8 cellular contexts compared by ENCODE assay signal in the genomic region with DNA sequence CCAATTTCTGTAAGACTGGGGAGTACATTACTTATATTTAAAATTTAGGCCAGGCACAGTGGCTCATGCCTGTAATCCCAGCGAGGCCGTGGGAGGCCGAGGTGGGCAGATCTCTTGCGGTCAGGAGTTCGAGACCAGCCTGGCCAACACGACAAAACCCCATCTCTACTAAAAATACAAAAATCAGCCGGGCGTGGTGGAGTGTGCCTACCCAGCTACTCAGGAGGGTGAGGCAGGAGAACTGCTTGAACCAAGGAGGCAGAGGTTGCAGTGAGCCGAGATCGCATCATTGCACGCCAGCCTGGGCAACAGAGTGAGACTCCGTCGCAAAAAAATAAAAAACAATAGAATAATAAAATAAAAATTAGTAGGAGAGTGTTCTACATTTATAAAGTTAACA. TPM values are rescaled to one million over a fixed set of nuclear protein-coding genes. Genes with fewer than 3 reads are reported as not detected.
DNase-seq lines count a peak whose midpoint lies in the region; ATAC-seq and TF ChIP-seq lines count a peak whose summit lies in the region.
"Not testable (repeated sequence)": the region's sequence is repeated elsewhere in the genome, so short reads cannot be mapped to it uniquely, and the experiment has no call there.

No MANE protein-coding gene starts in this region.

- intact Hi-C loops in CD4-positive, alpha-beta T cell (cut with DNase I, micrococcal nuclease) = loop anchor here (5.0 to 10.0 kb wide), 5 partner anchors 34 to 1387 kb away; partner anchors contain the start of genes ATG7 (in 1 of the 2) and MKRN2 (in 1 of the 2)
- intact Hi-C loops in ascending aorta (cut with DNase I) = loop anchor here (5.0 to 10.0 kb wide), 3 partner anchors 34 to 293 kb away; no protein-coding TSS in a partner anchor
- intact Hi-C loops in posterior vena cava (cut with DNase I) = loop anchor here in 1 of 2 donors (5.0 kb wide), 1 partner anchor 104 kb away; the partner anchor contains the start of gene MKRN2
- intact Hi-C loops in thyroid gland (cut with DNase I) = not testable (repeated sequence)

- H3K27me3 ChIP-seq in CD4-positive, alpha-beta T cell (ENCODE audit: control insufficient read depth, insufficient read depth, low read length); ascending aorta; mesenchymal stem cell (ENCODE audit: control insufficient read depth in 1 of 2, insufficient read depth in 1 of 2, low read length in 2 of 2); thyroid gland: not testable (repeated sequence)

- H2BK5ac ChIP-seq in mesenchymal stem cell (ENCODE audit: low read depth, low read length, poor library complexity, severe bottlenecking) = not testable (repeated sequence)

- peaks cover 27% of the 10 kb centered on the region for H3K36me3 Mint-ChIP-seq in CD4-positive, alpha-beta T cell (ENCODE audit: low read depth)
- H3K36me3 Mint-ChIP-seq in HFFc6 (ENCODE audit: low read depth) = peaks cover 17% of the 10 kb centered on the region
- H3K36me3 Mint-ChIP-seq in T-helper 17 cell (ENCODE audit: low read depth) = not testable (repeated sequence)

- ATAC-seq in CD4-positive, alpha-beta T cell (ENCODE audit: poor library complexity); T-helper 17 cell: not testable (repeated sequence)

- not testable (repeated sequence) for DNase-seq in CD4-positive, alpha-beta T cell; HFFc6; T-helper 17 cell; ascending aorta (ENCODE audit: low spot score in 2 of 2); fibroblast of the aortic adventitia (ENCODE audit: low read depth); mesenchymal stem cell
- DNase-seq in posterior vena cava (ENCODE audit: low spot score) (peak; percentile 35), thyroid gland (peak; percentile 78 to 79)

- not testable (repeated sequence) for H2BK12ac ChIP-seq in mesenchymal stem cell (ENCODE audit: low read length in 2 of 2)

- H3K4me3 Mint-ChIP-seq in CD4-positive, alpha-beta T cell = peak overlapping the region; percentile 100
- H3K4me3 Mint-ChIP-seq in HFFc6 (peak overlapping the region; percentile 93), T-helper 17 cell (peak overlapping the region; percentile 63)

- CTCF ChIA-PET in CD4-positive, alpha-beta T cell (lab: Charles Lee) = interaction anchor here (1.2 kb wide), 1 partner anchor 44 kb away, joined by 3 read pairs; no protein-coding TSS in a partner anchor

- H3K9me3 ChIP-seq in CD4-positive, alpha-beta T cell (ENCODE audit: control insufficient read depth, low read length); T-helper 17 cell (ENCODE audit: control insufficient read depth, low read length, poor library complexity, severe bottlenecking); ascending aorta; mesenchymal stem cell (ENCODE audit: control insufficient read depth, low read length); thyroid gland: not testable (repeated sequence)

- not testable (repeated sequence) for H3K4ac ChIP-seq in mesenchymal stem cell (ENCODE audit: low read depth in 1 of 2, low read length in 2 of 2)

- WGBS in mesenchymal stem cell = 82% methylated on average over 5 of the region's 13 CpGs
- WGBS in thyroid gland, 2 donors = 37 to 38% methylated on average over 13 of the region's 13 CpGs

- H3K23ac ChIP-seq in mesenchymal stem cell (ENCODE audit: low read length in 2 of 2) = not testable (repeated sequence)

- H3K36me3 ChIP-seq in ascending aorta; mesenchymal stem cell (ENCODE audit: control insufficient read depth in 1 of 2, insufficient read depth in 2 of 2, low read depth in 1 of 2, low read length in 2 of 2); thyroid gland: not testable (repeated sequence)

- not testable (repeated sequence) for H4K91ac ChIP-seq in mesenchymal stem cell (ENCODE audit: low read length)

- not testable (repeated sequence) for H2AK5ac ChIP-seq in mesenchymal stem cell (ENCODE audit: low read length, severe bottlenecking)

- H2BK15ac ChIP-seq in mesenchymal stem cell (ENCODE audit: low read depth, poor library complexity, severe bottlenecking) = not testable (repeated sequence)

- peak overlapping the region in 1 of 2 donors; percentile 90 for H3K4me3 ChIP-seq in ascending aorta
- H3K4me3 ChIP-seq in fibroblast of the aortic adventitia (ENCODE audit: low read depth, low read length) = peak overlapping the region; percentile 25
- peak overlapping the region in 1 of 2 experiments; percentile 100 for H3K4me3 ChIP-seq in mesenchymal stem cell (ENCODE audit: insufficient read depth in 1 of 2, low read depth in 1 of 2, low read length in 2 of 2)
- not testable (repeated sequence) for H3K4me3 ChIP-seq in thyroid gland (replicated peaks in 1 of 3)

- H3K4me2 ChIP-seq in mesenchymal stem cell (ENCODE audit: low read length, poor library complexity, severe bottlenecking) = not testable (repeated sequence)

- H3K14ac ChIP-seq in mesenchymal stem cell (ENCODE audit: low read length in 2 of 2) = not testable (repeated sequence)

- H3K27ac Mint-ChIP-seq in CD4-positive, alpha-beta T cell = peak overlapping the region; percentile 23
- not testable (repeated sequence) for H3K27ac Mint-ChIP-seq in HFFc6
- H3K27ac Mint-ChIP-seq in T-helper 17 cell = peak overlapping the region; percentile 98

- H4K8ac ChIP-seq in mesenchymal stem cell (ENCODE audit: low read length) = not testable (repeated sequence)

- POLR2A ChIA-PET in CD4-positive, alpha-beta T cell (lab: Charles Lee) = interaction anchor here (3.1 kb wide), 1 partner anchor 1990 kb away, joined by 15 read pairs; the partner anchor contains the start of gene CCDC174

- TF ChIP-seq POLR2A in thyroid gland (IDR thresholded peaks at IDR 0.05) = peak in 1 of 2 donors; percentile 37

- not testable (repeated sequence) for H3K9me3 Mint-ChIP-seq in CD4-positive, alpha-beta T cell; HFFc6

- not testable (repeated sequence) for H3K18ac ChIP-seq in mesenchymal stem cell (ENCODE audit: low read depth in 1 of 2, low read length in 2 of 2)

- not testable (repeated sequence) for H2BK120ac ChIP-seq in mesenchymal stem cell (ENCODE audit: low read depth, low read length)

- H3K27ac ChIP-seq in CD4-positive, alpha-beta T cell (ENCODE audit: low read depth, low read length); mesenchymal stem cell (ENCODE audit: low read length, poor library complexity, severe bottlenecking): not testable (repeated sequence)
- peak overlapping the region; percentile 79 to 82 for H3K27ac ChIP-seq in ascending aorta
- peak overlapping the region; percentile 99 to 100 (median 99) for H3K27ac ChIP-seq in thyroid gland

- H3K79me1 ChIP-seq in mesenchymal stem cell (replicated peaks; ENCODE audit: low read length, poor library complexity, severe bottlenecking) = not testable (repeated sequence)

- H3K9ac ChIP-seq in mesenchymal stem cell (ENCODE audit: low read length) = peak overlapping the region; percentile 98

- H2AFZ ChIP-seq in mesenchymal stem cell (ENCODE audit: low read depth, low read length) = not testable (repeated sequence)

- TF ChIP-seq CTCF in CD4-positive, alpha-beta T cell (IDR thresholded peaks at IDR 0.05); HFFc6 (IDR thresholded peaks at IDR 0.05); ascending aorta (IDR thresholded peaks at IDR 0.05); fibroblast of the aortic adventitia (IDR thresholded peaks at IDR 0.05; ENCODE audit: insufficient read depth, low read length); thyroid gland (IDR thresholded peaks at IDR 0.05): not testable (repeated sequence)

- peaks cover 68% of the 10 kb centered on the region for H3K4me1 Mint-ChIP-seq in CD4-positive, alpha-beta T cell (ENCODE audit: low read depth)
- H3K4me1 Mint-ChIP-seq in HFFc6 (ENCODE audit: low read depth) (peaks cover 67% of the 10 kb centered on the region), T-helper 17 cell (peaks cover 38% of the 10 kb centered on the region)

- not testable (repeated sequence) for H3K27me3 Mint-ChIP-seq in CD4-positive, alpha-beta T cell; HFFc6 (ENCODE audit: insufficient read depth); T-helper 17 cell

- H3K4me1 ChIP-seq in ascending aorta (peaks cover 6 to 44% of the 10 kb centered on the region in 2 donors), mesenchymal stem cell (ENCODE audit: control insufficient read depth, insufficient read depth, low read depth, low read length) (peaks cover 10% of the 10 kb centered on the region), thyroid gland (peaks cover 54% of the 10 kb centered on the region in 2 donors)

RNA-seq across cellular contexts. Expression of gene RAF1, which starts 2.5 kb away (rescaled TPM):
- 100 to 1,000 TPM; 127 to 139 TPM for total RNA-seq in CD4-positive, alpha-beta T cell
- 10 to 100 TPM; 78.9 to 97.5 (median 86.8) TPM for total RNA-seq in HFFc6 (2021; fragmentation: NEBNext Ultra II Directional; extraction: Animal tissue kit (Norgen Biotek cat#: 25700))
- 100 to 1,000 TPM; 115 to 123 TPM for total RNA-seq in T-helper 17 cell
- 103 TPM for total RNA-seq in ascending aorta
- 37.5 and 78.0 TPM in 2 replicates for total RNA-seq in fibroblast of the aortic adventitia (ENCODE audit: low replicate concordance)
- polyA plus RNA-seq in mesenchymal stem cell (2013, experiment 1 of 2) = 43.4 TPM
- 42.6 TPM for polyA plus RNA-seq in mesenchymal stem cell (2013, experiment 2 of 2)
- total RNA-seq in posterior vena cava = 10 to 100 TPM; 73.9 to 85.4 TPM
- total RNA-seq in thyroid gland = 100 to 1,000 TPM; 151 to 174 (median 163) TPM
